In genomic region chr2:235286624-235287368, GRCh38 we compare ENCODE assay signal across 30 cellular contexts.
DNase-seq lines count a peak whose midpoint lies in the region; ATAC-seq and TF ChIP-seq lines count a peak whose summit lies in the region.
"Had no signal": no experiment of that assay in that cellular context is flagged by ENCODE, and none has a peak within 500 bp of the region (broad histone marks: within the 10 kb centered on the region; RNA-seq: fewer than 3 reads in every experiment).

No MANE protein-coding gene starts in this region.

- H3K27me3 Mint-ChIP-seq in brain = peaks cover 6% of the 10 kb centered on the region

- peak; percentile 25 for DNase-seq in NCI-H2227 treated with DMSO at 0.1 percent for 48 hours (lab: John Stamatoyannopoulos, UW)
- no peak for DNase-seq in NCI-H2227 (lab: John Stamatoyannopoulos, UW; ENCODE audit: unreplicated experiment)
- DNase-seq in fibroblast of villous mesenchyme (ENCODE audit: low read depth) = peak; percentile 33
- no peak for DNase-seq in activated CD4-positive, CD25-positive, alpha-beta regulatory T cell (lab: John Stamatoyannopoulos, UW)
- DNase-seq in activated effector memory CD4-positive, alpha-beta T cell treated with anti-CD3 and anti-CD28 coated beads, Interleukin-2, amount 50 U/mL, for 16 hours = no peak
- DNase-seq: activated CD4-positive, alpha-beta T cell treated with anti-CD3 and anti-CD28 coated beads for 36 hours; activated CD8-positive, alpha-beta T cell treated with anti-CD3 and anti-CD28 coated beads for 36 hours; activated naive CD4-positive, alpha-beta T cell treated with anti-CD3 and anti-CD28 coated beads, Interleukin-2, amount 50 U/mL, for 16 hours; amniotic stem cell; brain microvascular endothelial cell; CD8-positive, alpha-beta T cell; Karpas-422; kidney; lower lobe of right lung; natural killer cell; NCI-H1417 treated with DMSO at 0.1 percent for 48 hours; NCI-H2029 treated with DMSO at 0.1 percent for 48 hours; NCI-H345; psoas muscle; SIG-M5; stimulated activated CD4-positive, alpha-beta T cell treated with anti-CD3 and anti-CD28 coated beads, Interleukin-15, amount 100 ng/mL, for 24 hours; SW 1271; T-helper 9 cell; trophoblast cell had no signal

- H3K4me3 Mint-ChIP-seq in brain = peak overlapping the region in 2 of 5 experiments; percentile 5 to 17
- H3K4me3 Mint-ChIP-seq: activated CD4-positive, alpha-beta T cell treated with anti-CD3 and anti-CD28 coated beads for 36 hours; activated CD8-positive, alpha-beta T cell treated with anti-CD3 and anti-CD28 coated beads for 36 hours; B cell; CD8-positive, alpha-beta T cell; natural killer cell; stimulated activated memory B cell treated with anti-CD40 and anti-IgM and Interleukin-4, amounts not matched to agents 10 μg/mL and 1 μg/mL and 100 μg/mL, for 72 hours had no signal

- TF ChIP-seq CTCF in brain (conservative IDR thresholded peaks at IDR 0.05) (no peak), fibroblast of villous mesenchyme (IDR thresholded peaks at IDR 0.05; ENCODE audit: insufficient read depth, low read depth, low read length) (no peak)

- no peak overlapping the region for H3K4me3 ChIP-seq in fibroblast of villous mesenchyme (ENCODE audit: low read depth, low read length)
- H3K4me3 ChIP-seq: lower lobe of right lung, psoas muscle had no signal

- ATAC-seq in GM21528 (IDR thresholded peaks at IDR 0.05; ENCODE audit: low FRiP score, unreplicated experiment) = no peak
- ATAC-seq in GM19351 (IDR thresholded peaks at IDR 0.05; ENCODE audit: unreplicated experiment) = no peak
- ATAC-seq: activated CD4-positive, alpha-beta T cell treated with anti-CD3 and anti-CD28 coated beads for 36 hours; activated CD8-positive, alpha-beta T cell treated with anti-CD3 and anti-CD28 coated beads for 36 hours; CD8-positive, alpha-beta T cell; HCT116; lower lobe of right lung; natural killer cell; psoas muscle; stimulated activated memory B cell treated with anti-CD40 and anti-IgM and Interleukin-4, amounts not matched to agents 10 μg/mL and 1 μg/mL and 100 μg/mL, for 72 hours had no signal

- no peaks in the 10 kb centered on the region for H3K36me3 Mint-ChIP-seq in brain
- H3K36me3 Mint-ChIP-seq: CD8-positive, alpha-beta T cell; natural killer cell; stimulated activated memory B cell treated with anti-CD40 and anti-IgM and Interleukin-4, amounts not matched to agents 10 μg/mL and 1 μg/mL and 100 μg/mL, for 72 hours had no signal

- H3K4me1 Mint-ChIP-seq in brain = peaks cover 20% of the 10 kb centered on the region
- H3K4me1 Mint-ChIP-seq: activated CD4-positive, alpha-beta T cell treated with anti-CD3 and anti-CD28 coated beads for 36 hours; B cell; natural killer cell; stimulated activated memory B cell treated with anti-CD40 and anti-IgM and Interleukin-4, amounts not matched to agents 10 μg/mL and 1 μg/mL and 100 μg/mL, for 72 hours had no signal

- peaks cover 3 to 21% (median 13%) of the 10 kb centered on the region in 5 experiments for H3K9me3 Mint-ChIP-seq in brain
- H3K9me3 Mint-ChIP-seq: activated CD8-positive, alpha-beta T cell treated with anti-CD3 and anti-CD28 coated beads for 36 hours; natural killer cell had no signal

- H3K27ac Mint-ChIP-seq in brain = peak overlapping the region in 3 of 5 experiments; percentile 13 to 90 (median 79)
- H3K27ac Mint-ChIP-seq: activated CD4-positive, alpha-beta T cell treated with anti-CD3 and anti-CD28 coated beads for 36 hours; activated CD8-positive, alpha-beta T cell treated with anti-CD3 and anti-CD28 coated beads for 36 hours; B cell; CD8-positive, alpha-beta T cell; natural killer cell; stimulated activated memory B cell treated with anti-CD40 and anti-IgM and Interleukin-4, amounts not matched to agents 10 μg/mL and 1 μg/mL and 100 μg/mL, for 72 hours had no signal

Comparison
In these comparisons a context has a peak if more than half of its experiments do, and no peak if none do; other contexts are left out.
1. DNase-seq: peak in NCI-H2227 treated with DMSO at 0.1 percent for 48 hours (single experiment) and fibroblast of villous mesenchyme (single experiment); none in NCI-H2227 (single experiment), activated CD4-positive, CD25-positive, alpha-beta regulatory T cell (0 of 4) and activated effector memory CD4-positive, alpha-beta T cell treated with anti-CD3 and anti-CD28 coated beads, Interleukin-2, amount 50 U/mL, for 16 hours (single experiment).